8 cellular contexts compared by ENCODE assay signal in the genomic region with DNA sequence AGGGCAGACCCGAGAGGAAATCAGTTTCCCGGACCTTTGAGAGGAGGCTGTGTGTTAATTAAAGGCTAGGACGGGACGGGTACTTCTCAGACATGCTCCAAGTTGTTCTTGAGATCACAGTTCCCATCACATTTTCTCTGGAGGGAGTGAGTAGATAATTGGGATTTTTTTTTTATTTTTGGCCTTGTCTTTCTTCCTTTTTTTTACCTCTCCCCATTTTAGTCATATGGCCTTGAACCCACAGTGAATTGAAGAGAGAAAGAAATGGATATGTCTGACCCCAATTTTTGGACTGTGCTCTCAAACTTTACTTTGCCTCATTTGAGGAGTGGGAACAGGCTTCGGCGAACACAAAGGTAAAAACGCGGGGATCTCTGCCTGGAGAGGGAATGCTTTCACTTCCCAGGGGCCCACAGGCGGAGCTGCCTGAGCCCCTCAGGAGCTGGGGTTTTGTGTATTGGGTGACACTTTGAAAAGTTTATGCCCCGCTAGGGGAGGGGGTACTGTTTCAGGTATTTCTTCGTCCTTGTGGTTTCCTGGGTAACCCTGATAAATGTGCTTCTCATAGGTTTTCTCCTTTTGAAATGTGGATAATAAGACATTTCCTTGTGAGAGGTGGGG.
DNase-seq lines count a peak whose midpoint lies in the region; ATAC-seq and TF ChIP-seq lines count a peak whose summit lies in the region.

No MANE protein-coding gene starts in this region.

- no peaks in the 10 kb centered on the region for H3K36me3 ChIP-seq in rectal smooth muscle tissue (ENCODE audit: control insufficient read depth, insufficient read depth, low read length)

- peaks cover 52% of the 10 kb centered on the region for H3K4me1 Mint-ChIP-seq in T-helper 17 cell

- no peak for TF ChIP-seq CTCF in fibroblast of mammary gland (conservative IDR thresholded peaks at IDR 0.05; ENCODE audit: control insufficient read depth, insufficient read depth, low read depth, low read length)

- no peaks in the 10 kb centered on the region for H3K27me3 Mint-ChIP-seq in T-helper 17 cell

- H3K4me3 Mint-ChIP-seq in T-helper 17 cell: peak overlapping the region; percentile 98

- H3K27ac ChIP-seq in rectal smooth muscle tissue (ENCODE audit: low read depth, low read length): peak overlapping the region; percentile 60

- H3K4me1 ChIP-seq in rectal smooth muscle tissue (ENCODE audit: control insufficient read depth, insufficient read depth, low read length): peaks cover 7% of the 10 kb centered on the region

- DNase-seq in T-helper 17 cell (no peak), fibroblast of mammary gland (ENCODE audit: low read depth) (no peak), GF-D8 (lab: John Stamatoyannopoulos, UW) (no peak), GM19240 (ENCODE audit: insufficient read length, low spot score) (no peak), NCI-H2081 treated with DMSO at 0.1 percent for 48 hours (lab: John Stamatoyannopoulos, UW) (no peak), NCI-H1417 treated with DMSO at 0.1 percent for 48 hours (lab: John Stamatoyannopoulos, UW) (no peak)

- H3K9me3 ChIP-seq in T-helper 17 cell (ENCODE audit: control insufficient read depth, low read length, poor library complexity, severe bottlenecking): no peaks in the 10 kb centered on the region

- H3K36me3 Mint-ChIP-seq in T-helper 17 cell (ENCODE audit: low read depth): peaks cover 3% of the 10 kb centered on the region

- peak overlapping the region; percentile 99 for H3K27ac Mint-ChIP-seq in T-helper 17 cell

- no peaks in the 10 kb centered on the region for H3K27me3 ChIP-seq in rectal smooth muscle tissue (ENCODE audit: control insufficient read depth, insufficient read depth, low read length)

- no peak for ATAC-seq in T-helper 17 cell

- H3K9ac ChIP-seq in rectal smooth muscle tissue (ENCODE audit: low read length): peak overlapping the region; percentile 12

- H3K4me3 ChIP-seq in GM08714 (ENCODE audit: low read length) (peak overlapping the region; percentile 52), fibroblast of mammary gland (ENCODE audit: control insufficient read depth, low read depth, low read length) (peak overlapping the region; percentile 74), rectal smooth muscle tissue (ENCODE audit: low read length) (peak overlapping the region; percentile 64)
